ENCODE assay signal across 1 cellular context in the genomic region with DNA sequence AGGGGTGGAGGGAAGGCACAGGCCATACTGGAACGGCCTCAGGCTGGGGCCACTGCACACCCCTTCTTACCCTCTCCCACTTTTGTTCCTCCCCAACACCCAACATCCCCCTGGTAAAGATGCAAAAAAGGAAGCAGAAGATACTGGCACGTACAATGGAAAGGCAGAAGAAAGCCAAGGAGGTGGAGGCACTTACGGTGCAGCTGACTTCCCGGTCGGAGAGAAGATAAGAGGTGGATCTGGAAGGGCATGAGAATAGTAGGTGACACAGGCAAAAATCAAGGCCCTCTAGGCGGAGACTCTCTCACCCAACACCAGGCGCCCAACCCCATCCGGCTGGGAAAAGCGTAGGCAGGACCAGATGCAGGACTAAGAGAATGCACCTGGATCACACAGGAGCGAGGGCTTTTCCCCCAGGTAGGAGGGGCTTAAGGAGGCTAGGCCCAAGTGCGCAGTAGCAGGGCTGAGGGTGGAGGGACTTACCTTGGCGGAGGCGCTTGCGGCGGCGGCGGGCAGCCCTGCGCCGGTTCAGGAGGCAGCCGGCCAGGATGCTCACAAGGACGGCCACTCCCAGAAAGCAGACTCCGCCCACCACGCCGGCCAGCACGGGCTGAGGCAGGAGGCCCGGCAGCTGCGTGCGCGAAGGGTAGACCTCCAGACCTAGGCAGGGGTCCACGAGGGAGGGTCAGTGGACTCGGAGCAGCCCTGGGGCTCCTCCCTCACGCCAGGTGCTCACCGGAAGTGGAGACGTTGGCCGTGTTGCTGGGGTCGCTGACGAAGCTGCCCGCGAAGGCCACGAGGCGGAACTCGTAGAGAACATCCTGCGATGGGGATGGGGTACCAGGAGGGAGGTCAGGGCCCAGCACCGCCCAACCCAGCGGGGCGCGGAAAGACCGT.
A peak's percentile ranks its signal among the peaks of the same experiment; 100 is the strongest.
TF ChIP-seq lines count a peak whose summit lies in the region.

No MANE protein-coding gene starts in this region.

TF ChIP-seq in WTC11, 78 proteins besides CTCF, POLR2A, EP300 and RAD21:
- peak; percentile 39; the same call in 1 of the 2 replicates for TF ChIP-seq ZNF263 (CRISPR knock-in tag; IDR thresholded peaks at IDR 0.05; ENCODE audit: low read depth)
- TF ChIP-seq, protein P1, sequence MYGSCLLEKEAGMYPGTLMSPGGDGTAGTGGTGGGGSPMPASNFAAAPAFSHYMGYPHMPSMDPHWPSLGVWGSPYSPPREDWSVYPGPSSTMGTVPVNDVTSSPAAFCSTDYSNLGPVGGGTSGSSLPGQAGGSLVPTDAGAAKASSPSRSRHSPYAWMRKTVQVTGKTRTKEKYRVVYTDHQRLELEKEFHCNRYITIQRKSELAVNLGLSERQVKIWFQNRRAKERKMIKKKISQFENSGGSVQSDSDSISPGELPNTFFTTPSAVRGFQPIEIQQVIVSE (CRISPR knock-in tag; IDR thresholded peaks at IDR 0.05; ENCODE audit: borderline replicate concordance): no peak
- TF ChIP-seq SMAD4 (CRISPR knock-in tag; IDR thresholded peaks at IDR 0.05): no peak
- TF ChIP-seq, protein P2, sequence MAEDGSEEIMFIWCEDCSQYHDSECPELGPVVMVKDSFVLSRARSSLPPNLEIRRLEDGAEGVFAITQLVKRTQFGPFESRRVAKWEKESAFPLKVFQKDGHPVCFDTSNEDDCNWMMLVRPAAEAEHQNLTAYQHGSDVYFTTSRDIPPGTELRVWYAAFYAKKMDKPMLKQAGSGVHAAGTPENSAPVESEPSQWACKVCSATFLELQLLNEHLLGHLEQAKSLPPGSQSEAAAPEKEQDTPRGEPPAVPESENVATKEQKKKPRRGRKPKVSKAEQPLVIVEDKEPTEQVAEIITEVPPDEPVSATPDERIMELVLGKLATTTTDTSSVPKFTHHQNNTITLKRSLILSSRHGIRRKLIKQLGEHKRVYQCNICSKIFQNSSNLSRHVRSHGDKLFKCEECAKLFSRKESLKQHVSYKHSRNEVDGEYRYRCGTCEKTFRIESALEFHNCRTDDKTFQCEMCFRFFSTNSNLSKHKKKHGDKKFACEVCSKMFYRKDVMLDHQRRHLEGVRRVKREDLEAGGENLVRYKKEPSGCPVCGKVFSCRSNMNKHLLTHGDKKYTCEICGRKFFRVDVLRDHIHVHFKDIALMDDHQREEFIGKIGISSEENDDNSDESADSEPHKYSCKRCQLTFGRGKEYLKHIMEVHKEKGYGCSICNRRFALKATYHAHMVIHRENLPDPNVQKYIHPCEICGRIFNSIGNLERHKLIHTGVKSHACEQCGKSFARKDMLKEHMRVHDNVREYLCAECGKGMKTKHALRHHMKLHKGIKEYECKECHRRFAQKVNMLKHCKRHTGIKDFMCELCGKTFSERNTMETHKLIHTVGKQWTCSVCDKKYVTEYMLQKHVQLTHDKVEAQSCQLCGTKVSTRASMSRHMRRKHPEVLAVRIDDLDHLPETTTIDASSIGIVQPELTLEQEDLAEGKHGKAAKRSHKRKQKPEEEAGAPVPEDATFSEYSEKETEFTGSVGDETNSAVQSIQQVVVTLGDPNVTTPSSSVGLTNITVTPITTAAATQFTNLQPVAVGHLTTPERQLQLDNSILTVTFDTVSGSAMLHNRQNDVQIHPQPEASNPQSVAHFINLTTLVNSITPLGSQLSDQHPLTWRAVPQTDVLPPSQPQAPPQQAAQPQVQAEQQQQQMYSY (CRISPR knock-in tag; IDR thresholded peaks at IDR 0.05): peak; percentile 51; the same call in 1 of the 2 replicates
- no peak for TF ChIP-seq TEAD4 (CRISPR knock-in tag; IDR thresholded peaks at IDR 0.05)
- TF ChIP-seq, protein P3, sequence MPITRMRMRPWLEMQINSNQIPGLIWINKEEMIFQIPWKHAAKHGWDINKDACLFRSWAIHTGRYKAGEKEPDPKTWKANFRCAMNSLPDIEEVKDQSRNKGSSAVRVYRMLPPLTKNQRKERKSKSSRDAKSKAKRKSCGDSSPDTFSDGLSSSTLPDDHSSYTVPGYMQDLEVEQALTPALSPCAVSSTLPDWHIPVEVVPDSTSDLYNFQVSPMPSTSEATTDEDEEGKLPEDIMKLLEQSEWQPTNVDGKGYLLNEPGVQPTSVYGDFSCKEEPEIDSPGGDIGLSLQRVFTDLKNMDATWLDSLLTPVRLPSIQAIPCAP (CRISPR knock-in tag; IDR thresholded peaks at IDR 0.05): no peak
